In genomic region chr6:90111387-90111786, GRCh38 we compare ENCODE assay signal across 19 cellular contexts.
DNase-seq lines count a peak whose midpoint lies in the region; ATAC-seq, FAIRE-seq and TF ChIP-seq lines count a peak whose summit lies in the region.
"Had no signal": no experiment of that assay in that cellular context is flagged by ENCODE, and none has a peak within 500 bp of the region (broad histone marks: within the 10 kb centered on the region; RNA-seq: fewer than 3 reads in every experiment).

No MANE protein-coding gene starts in this region.

- peaks cover 5 to 11% of the 10 kb centered on the region in 2 experiments for H3K9me3 ChIP-seq in CD4-positive, CD25-positive, alpha-beta regulatory T cell (ENCODE audit: control insufficient read depth in 2 of 2, low read length in 2 of 2)
- no peaks in the 10 kb centered on the region for H3K9me3 ChIP-seq in CD8-positive, alpha-beta T cell (ENCODE audit: low read length)
- H3K9me3 ChIP-seq in naive thymus-derived CD4-positive, alpha-beta T cell (ENCODE audit: control insufficient read depth in 2 of 3, low read length in 3 of 3) = peaks cover 0 to 10% (median 10%) of the 10 kb centered on the region in 3 experiments
- H3K9me3 ChIP-seq: upper lobe of right lung had no signal

- H3K36me3 ChIP-seq in CD4-positive, CD25-positive, alpha-beta regulatory T cell (ENCODE audit: control insufficient read depth, insufficient read depth, low read length) = no peaks in the 10 kb centered on the region
- H3K36me3 ChIP-seq in CD8-positive, alpha-beta T cell (ENCODE audit: insufficient read depth, low read length) = no peaks in the 10 kb centered on the region
- H3K36me3 ChIP-seq in naive thymus-derived CD4-positive, alpha-beta T cell (ENCODE audit: control insufficient read depth in 2 of 3, insufficient read depth in 3 of 3, low read length in 3 of 3) = no peaks in the 10 kb centered on the region
- H3K36me3 ChIP-seq: stomach, upper lobe of right lung had no signal

- peaks cover 25 to 56% (median 37%) of the 10 kb centered on the region in 4 donors for H3K4me1 Mint-ChIP-seq in CD4-positive, CD25-positive, alpha-beta regulatory T cell
- H3K4me1 Mint-ChIP-seq in CD8-positive, alpha-beta T cell (ENCODE audit: low read depth) = peaks cover 66% of the 10 kb centered on the region
- peaks cover 61% of the 10 kb centered on the region for H3K4me1 Mint-ChIP-seq in activated T-helper 1 cell treated with anti-CD3 and anti-CD28 coated beads, Interleukin-12 subunit alpha, Interleukin-12 subunit beta, Interleukin-2, Interleukin-4 antibody, amounts not matched to agents 30 ng/mL and 10 ng/mL and 1 ng/mL, durations not matched to agents 14 hours and 24 hours and 36 hours (ENCODE audit: low read depth)
- H3K4me1 Mint-ChIP-seq in naive thymus-derived CD4-positive, alpha-beta T cell = peaks cover 36 to 92% (median 86%) of the 10 kb centered on the region in 7 donors

- no peak overlapping the region for H3K27ac ChIP-seq in CD4-positive, CD25-positive, alpha-beta regulatory T cell (ENCODE audit: insufficient read depth, low read length, poor library complexity, severe bottlenecking)
- no peak overlapping the region for H3K27ac ChIP-seq in CD8-positive, alpha-beta T cell (ENCODE audit: low read depth, low read length)
- peak overlapping the region; percentile 56 for H3K27ac ChIP-seq in naive thymus-derived CD4-positive, alpha-beta T cell (ENCODE audit: low read depth, low read length)
- H3K27ac ChIP-seq: skin epidermis, stomach, upper lobe of right lung had no signal

- H3K4me1 ChIP-seq in CD4-positive, CD25-positive, alpha-beta regulatory T cell (ENCODE audit: control insufficient read depth, insufficient read depth, low read length, poor library complexity, severe bottlenecking) = peaks cover 8% of the 10 kb centered on the region
- peaks cover 48% of the 10 kb centered on the region for H3K4me1 ChIP-seq in CD8-positive, alpha-beta T cell (ENCODE audit: insufficient read depth, low read length)
- H3K4me1 ChIP-seq in naive thymus-derived CD4-positive, alpha-beta T cell (ENCODE audit: control insufficient read depth in 2 of 2, insufficient read depth in 2 of 2, low read length in 2 of 2) = peaks cover 26 to 53% of the 10 kb centered on the region in 2 donors
- H3K4me1 ChIP-seq: stomach had no signal

- no peak for ATAC-seq in CD4-positive, CD25-positive, alpha-beta regulatory T cell (ENCODE audit: low read depth in 2 of 2)
- peak; percentile 24 for ATAC-seq in CD8-positive, alpha-beta T cell
- ATAC-seq in naive thymus-derived CD4-positive, alpha-beta T cell = peak; percentile 16
- ATAC-seq: upper lobe of right lung had no signal

- DNase-seq in CD4-positive, CD25-positive, alpha-beta regulatory T cell = no peak
- DNase-seq in CD8-positive, alpha-beta T cell = no peak
- DNase-seq in activated T-helper 1 cell treated with anti-CD3 and anti-CD28 coated beads, Interleukin-12 subunit alpha, Interleukin-12 subunit beta, Interleukin-2, Interleukin-4 antibody, amounts not matched to agents 30 ng/mL and 10 ng/mL and 1 ng/mL, durations not matched to agents 14 hours and 24 hours and 36 hours (ENCODE audit: low spot score) = no peak
- DNase-seq in naive thymus-derived CD4-positive, alpha-beta T cell = no peak
- DNase-seq in H54 (ENCODE audit: insufficient read length, low spot score) = no peak
- no peak for DNase-seq in DMS79 treated with DMSO at 0.1 percent for 48 hours (lab: John Stamatoyannopoulos, UW)
- DNase-seq in germinal center (ENCODE audit: low spot score) = no peak
- DNase-seq: cortex of kidney, H9, KBM-7, NCI-H1930, NCI-H2227 treated with DMSO at 0.1 percent for 48 hours, NCI-H82, OCI-M1, SHP77, stomach, upper lobe of right lung had no signal

- peak overlapping the region; percentile 69 to 88 (median 77) for H3K27ac Mint-ChIP-seq in CD4-positive, CD25-positive, alpha-beta regulatory T cell
- H3K27ac Mint-ChIP-seq in CD8-positive, alpha-beta T cell = peak overlapping the region; percentile 86
- peak overlapping the region; percentile 72 for H3K27ac Mint-ChIP-seq in activated T-helper 1 cell treated with anti-CD3 and anti-CD28 coated beads, Interleukin-12 subunit alpha, Interleukin-12 subunit beta, Interleukin-2, Interleukin-4 antibody, amounts not matched to agents 30 ng/mL and 10 ng/mL and 1 ng/mL, durations not matched to agents 14 hours and 24 hours and 36 hours
- H3K27ac Mint-ChIP-seq in naive thymus-derived CD4-positive, alpha-beta T cell = peak overlapping the region; percentile 73 to 92 (median 82)

- TF ChIP-seq CTCF in CD8-positive, alpha-beta T cell (IDR thresholded peaks at IDR 0.05) = no peak

- POLR2A ChIA-PET in CD8-positive, alpha-beta T cell (lab: Charles Lee) = interaction anchor here (1.1 kb wide), 2 partner anchors 17 to 29 kb away, joined by 3 read pairs; no protein-coding TSS in a partner anchor
- POLR2A ChIA-PET in naive thymus-derived CD4-positive, alpha-beta T cell (lab: Charles Lee) = interaction anchor here (0.6 to 2.1 kb wide), 7 partner anchors 9 to 91 kb away, joined by 3 to 7 read pairs (median 3); no protein-coding TSS in a partner anchor

- peak overlapping the region in 2 of 4 donors; percentile 9 to 59 for H3K4me3 Mint-ChIP-seq in CD4-positive, CD25-positive, alpha-beta regulatory T cell
- peak overlapping the region; percentile 42 for H3K4me3 Mint-ChIP-seq in CD8-positive, alpha-beta T cell
- H3K4me3 Mint-ChIP-seq in activated T-helper 1 cell treated with anti-CD3 and anti-CD28 coated beads, Interleukin-12 subunit alpha, Interleukin-12 subunit beta, Interleukin-2, Interleukin-4 antibody, amounts not matched to agents 30 ng/mL and 10 ng/mL and 1 ng/mL, durations not matched to agents 14 hours and 24 hours and 36 hours = peak overlapping the region; percentile 34
- H3K4me3 Mint-ChIP-seq in naive thymus-derived CD4-positive, alpha-beta T cell = peak overlapping the region; percentile 35 to 81 (median 58)
- H3K4me3 Mint-ChIP-seq: brain, H9 had no signal

- H3K27me3 Mint-ChIP-seq in CD4-positive, CD25-positive, alpha-beta regulatory T cell = peaks cover 20% of the 10 kb centered on the region
- no peaks in the 10 kb centered on the region for H3K27me3 Mint-ChIP-seq in CD8-positive, alpha-beta T cell (ENCODE audit: low read depth)
- no peaks in the 10 kb centered on the region for H3K27me3 Mint-ChIP-seq in activated T-helper 1 cell treated with anti-CD3 and anti-CD28 coated beads, Interleukin-12 subunit alpha, Interleukin-12 subunit beta, Interleukin-2, Interleukin-4 antibody, amounts not matched to agents 30 ng/mL and 10 ng/mL and 1 ng/mL, durations not matched to agents 14 hours and 24 hours and 36 hours (ENCODE audit: insufficient read depth)
- H3K27me3 Mint-ChIP-seq in naive thymus-derived CD4-positive, alpha-beta T cell = no peaks in the 10 kb centered on the region
- H3K27me3 Mint-ChIP-seq: brain had no signal

- no peak for FAIRE-seq in H54 (lab: Jason Lieb, UNC)

- TF ChIP-seq POLR2A in H54 (IDR thresholded peaks at IDR 0.05; ENCODE audit: low read depth, low read length) = no peak

- H3K4me3 ChIP-seq in CD4-positive, CD25-positive, alpha-beta regulatory T cell (ENCODE audit: low read depth, low read length) = no peak overlapping the region
- H3K4me3 ChIP-seq in CD8-positive, alpha-beta T cell (ENCODE audit: low read depth, low read length) = no peak overlapping the region
- H3K4me3 ChIP-seq in naive thymus-derived CD4-positive, alpha-beta T cell (ENCODE audit: low read length) = no peak overlapping the region
- H3K4me3 ChIP-seq: skin epidermis, stomach, upper lobe of right lung had no signal

- intact Hi-C loops in CD8-positive, alpha-beta T cell (cut with DNase I, micrococcal nuclease) = loop anchor here (2.0 to 10.0 kb wide), 5 partner anchors 31 to 363 kb away; no protein-coding TSS in a partner anchor
- intact Hi-C loops in activated T-helper 1 cell treated with anti-CD3 and anti-CD28 coated beads, Interleukin-12 subunit alpha, Interleukin-12 subunit beta, Interleukin-2, Interleukin-4 antibody, amounts not matched to agents 30 ng/mL and 10 ng/mL and 1 ng/mL, durations not matched to agents 14 hours and 24 hours and 36 hours (cut with micrococcal nuclease) = loop anchor here (1.0 to 2.0 kb wide), 2 partner anchors 9 to 65 kb away; no protein-coding TSS in a partner anchor
- intact Hi-C loops in naive thymus-derived CD4-positive, alpha-beta T cell (cut with micrococcal nuclease) = loop anchor here (1.0 to 5.0 kb wide), 8 partner anchors 13 to 366 kb away; no protein-coding TSS in a partner anchor

- peaks cover 14% of the 10 kb centered on the region for H3K36me3 Mint-ChIP-seq in CD4-positive, CD25-positive, alpha-beta regulatory T cell
- peaks cover 29% of the 10 kb centered on the region for H3K36me3 Mint-ChIP-seq in CD8-positive, alpha-beta T cell
- H3K36me3 Mint-ChIP-seq in activated T-helper 1 cell treated with anti-CD3 and anti-CD28 coated beads, Interleukin-12 subunit alpha, Interleukin-12 subunit beta, Interleukin-2, Interleukin-4 antibody, amounts not matched to agents 30 ng/mL and 10 ng/mL and 1 ng/mL, durations not matched to agents 14 hours and 24 hours and 36 hours (ENCODE audit: low read depth) = peaks cover 52% of the 10 kb centered on the region
- H3K36me3 Mint-ChIP-seq in naive thymus-derived CD4-positive, alpha-beta T cell = peaks cover 26 to 58% (median 37%) of the 10 kb centered on the region in 5 donors

- H3K9me3 Mint-ChIP-seq in CD4-positive, CD25-positive, alpha-beta regulatory T cell = peaks cover 0 to 28% (median 11%) of the 10 kb centered on the region in 7 donors
- peaks cover 16% of the 10 kb centered on the region for H3K9me3 Mint-ChIP-seq in CD8-positive, alpha-beta T cell
- peaks cover 45% of the 10 kb centered on the region for H3K9me3 Mint-ChIP-seq in activated T-helper 1 cell treated with anti-CD3 and anti-CD28 coated beads, Interleukin-12 subunit alpha, Interleukin-12 subunit beta, Interleukin-2, Interleukin-4 antibody, amounts not matched to agents 30 ng/mL and 10 ng/mL and 1 ng/mL, durations not matched to agents 14 hours and 24 hours and 36 hours
- H3K9me3 Mint-ChIP-seq in naive thymus-derived CD4-positive, alpha-beta T cell = peaks cover 5 to 42% (median 24%) of the 10 kb centered on the region in 11 donors

- no peaks in the 10 kb centered on the region for H3K27me3 ChIP-seq in CD4-positive, CD25-positive, alpha-beta regulatory T cell (ENCODE audit: control insufficient read depth, insufficient read depth, low read length)
- no peaks in the 10 kb centered on the region for H3K27me3 ChIP-seq in CD8-positive, alpha-beta T cell (ENCODE audit: insufficient read depth, low read length)
- no peaks in the 10 kb centered on the region for H3K27me3 ChIP-seq in naive thymus-derived CD4-positive, alpha-beta T cell (ENCODE audit: control insufficient read depth in 2 of 2, insufficient read depth in 2 of 2, low read length in 2 of 2)
- H3K27me3 ChIP-seq: stomach had no signal

- CTCF ChIA-PET in CD8-positive, alpha-beta T cell (lab: Charles Lee) = interaction anchor here (0.8 to 1.9 kb wide), 4 partner anchors 12 to 368 kb away, joined by 3 to 4 read pairs (median 3); no protein-coding TSS in a partner anchor
- CTCF ChIA-PET in naive thymus-derived CD4-positive, alpha-beta T cell (lab: Charles Lee) = interaction anchor here (0.7 to 2.1 kb wide), 4 partner anchors 28 to 171 kb away, joined by 3 to 7 read pairs (median 4); no protein-coding TSS in a partner anchor

Comparison
In these comparisons a context has a peak if more than half of its experiments do, and no peak if none do; other contexts are left out.
1. ATAC-seq: peak in CD8-positive, alpha-beta T cell (single experiment) and naive thymus-derived CD4-positive, alpha-beta T cell (single experiment); none in CD4-positive, CD25-positive, alpha-beta regulatory T cell (0 of 2).
2. Peak in every context shown above with its lines, with median percentiles within 50 percentile points of each other: H3K27ac Mint-ChIP-seq.